In genomic region chr10:74919671-74920070, GRCh38 we compare ENCODE assay signal across 3 cellular contexts.
TF ChIP-seq lines count a peak whose summit lies in the region.

No MANE protein-coding gene starts in this region.

TF ChIP-seq in SK-N-SH, 30 proteins besides CTCF, POLR2A, EP300 and RAD21 (continued from another document):
- TF ChIP-seq RXRA (IDR thresholded peaks at IDR 0.05; ENCODE audit: borderline replicate concordance, low read depth) (no peak), SMC3 (IDR thresholded peaks at IDR 0.05; ENCODE audit: low read depth, low read length) (no peak), REST (IDR thresholded peaks at IDR 0.05; ENCODE audit: low read depth, low read length) (no peak), GATA2 (CRISPR knock-in tag; IDR thresholded peaks at IDR 0.05) (no peak), RCOR1 (IDR thresholded peaks at IDR 0.05; ENCODE audit: low read length) (no peak), ELF1 (IDR thresholded peaks at IDR 0.05) (no peak), MEF2A (IDR thresholded peaks at IDR 0.05; ENCODE audit: borderline replicate concordance, low read depth) (no peak)
- TF ChIP-seq, protein P1, sequence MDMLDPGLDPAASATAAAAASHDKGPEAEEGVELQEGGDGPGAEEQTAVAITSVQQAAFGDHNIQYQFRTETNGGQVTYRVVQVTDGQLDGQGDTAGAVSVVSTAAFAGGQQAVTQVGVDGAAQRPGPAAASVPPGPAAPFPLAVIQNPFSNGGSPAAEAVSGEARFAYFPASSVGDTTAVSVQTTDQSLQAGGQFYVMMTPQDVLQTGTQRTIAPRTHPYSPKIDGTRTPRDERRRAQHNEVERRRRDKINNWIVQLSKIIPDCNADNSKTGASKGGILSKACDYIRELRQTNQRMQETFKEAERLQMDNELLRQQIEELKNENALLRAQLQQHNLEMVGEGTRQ (IDR thresholded peaks at IDR 0.05; ENCODE audit: borderline replicate concordance, low read depth, low read length) = no peak

TF ChIP-seq in K562, 482 proteins besides CTCF, POLR2A, EP300 and RAD21 (continued from another document):
- TF ChIP-seq ZNF280A (IDR thresholded peaks at IDR 0.05; ENCODE audit: low read depth, partially characterized antibody) = peak; percentile 85
- TF ChIP-seq XRCC3 (IDR thresholded peaks at IDR 0.05) = peak; percentile 32; the same call in 1 of the 2 replicates
- peak; percentile 90 for TF ChIP-seq TRIM28 (IDR thresholded peaks at IDR 0.05)
- no peak for TF ChIP-seq ZNF354B (CRISPR knock-in tag; IDR thresholded peaks at IDR 0.05)
- TF ChIP-seq HNRNPL (IDR thresholded peaks at IDR 0.05; ENCODE audit: low read depth, low read length) = no peak
- TF ChIP-seq FOSL1 (tag; conservative IDR thresholded peaks at IDR 0.05) = no peak
- peak; percentile 45 to 50; a peak in 3 of 4 replicates for TF ChIP-seq TRIM24 (IDR thresholded peaks at IDR 0.05)
- peak in 1 of 2 experiments; percentile 70 for TF ChIP-seq AFF1 (IDR thresholded peaks at IDR 0.05; ENCODE audit: low read depth in 1 of 2, partially characterized antibody in 2 of 2)
TF ChIP-seq in K562: peak in this region for 6.

TF ChIP-seq in HEK293T, 16 proteins besides CTCF, POLR2A, EP300 and RAD21 (continued from another document):
- no peak for TF ChIP-seq HDGF (IDR thresholded peaks at IDR 0.05; ENCODE audit: borderline replicate concordance)
- no peak for TF ChIP-seq LEF1 (IDR thresholded peaks at IDR 0.05; ENCODE audit: borderline replicate concordance)
- TF ChIP-seq TARDBP (IDR thresholded peaks at IDR 0.05) = no peak
- TF ChIP-seq FOXK2 (IDR thresholded peaks at IDR 0.05) = no peak
- no peak for TF ChIP-seq SP1 (IDR thresholded peaks at IDR 0.05)
- no peak for TF ChIP-seq CTBP1 (IDR thresholded peaks at IDR 0.05; ENCODE audit: borderline replicate concordance)
- no peak for TF ChIP-seq FOXA1 (IDR thresholded peaks at IDR 0.05)
- TF ChIP-seq, protein P2, sequence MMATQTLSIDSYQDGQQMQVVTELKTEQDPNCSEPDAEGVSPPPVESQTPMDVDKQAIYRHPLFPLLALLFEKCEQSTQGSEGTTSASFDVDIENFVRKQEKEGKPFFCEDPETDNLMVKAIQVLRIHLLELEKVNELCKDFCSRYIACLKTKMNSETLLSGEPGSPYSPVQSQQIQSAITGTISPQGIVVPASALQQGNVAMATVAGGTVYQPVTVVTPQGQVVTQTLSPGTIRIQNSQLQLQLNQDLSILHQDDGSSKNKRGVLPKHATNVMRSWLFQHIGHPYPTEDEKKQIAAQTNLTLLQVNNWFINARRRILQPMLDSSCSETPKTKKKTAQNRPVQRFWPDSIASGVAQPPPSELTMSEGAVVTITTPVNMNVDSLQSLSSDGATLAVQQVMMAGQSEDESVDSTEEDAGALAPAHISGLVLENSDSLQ (IDR thresholded peaks at IDR 0.05) = no peak
- TF ChIP-seq L3MBTL2 (conservative IDR thresholded peaks at IDR 0.05) = no peak
- TF ChIP-seq FOXM1 (IDR thresholded peaks at IDR 0.05; ENCODE audit: borderline replicate concordance) = no peak
- no peak for TF ChIP-seq BHLHE40 (IDR thresholded peaks at IDR 0.05; ENCODE audit: borderline replicate concordance)
- TF ChIP-seq ZNF384 (IDR thresholded peaks at IDR 0.05) = no peak
TF ChIP-seq in HEK293T: peak in this region for 0.
